28 cellular contexts compared by ENCODE assay signal in the genomic region with DNA sequence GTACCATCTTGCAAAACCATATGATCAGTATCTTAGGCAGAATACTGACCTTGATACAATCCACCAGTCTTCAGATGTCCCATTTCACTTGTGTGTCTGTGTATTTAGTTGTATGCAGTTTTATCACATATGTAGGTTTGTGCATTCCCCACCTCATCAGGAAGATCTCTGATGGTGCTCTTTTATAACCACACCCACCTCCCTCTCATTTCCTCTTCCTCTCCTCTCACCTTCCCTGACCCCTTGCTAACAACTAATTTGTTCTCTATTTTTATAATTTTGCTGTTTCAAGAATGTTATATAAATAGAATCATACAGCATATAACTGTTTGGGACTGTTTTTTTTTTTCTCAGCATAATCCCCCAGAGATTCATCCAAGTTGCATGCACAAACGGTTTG. TPM values are rescaled to one million over a fixed set of nuclear protein-coding genes. Genes with fewer than 3 reads are reported as not detected.
"Had no signal": no experiment of that assay in that cellular context is flagged by ENCODE, and none has a peak within 500 bp of the region (broad histone marks: within the 10 kb centered on the region; RNA-seq: fewer than 3 reads in every experiment).

No MANE protein-coding gene starts in this region.

- H3K36me3 ChIP-seq: breast epithelium, SJSA1 had no signal

- ATAC-seq: activated CD4-positive, CD25-positive, alpha-beta regulatory T cell treated with anti-CD3 and anti-CD28 coated beads, Interleukin-2, amount 50 U/mL, for 24 hours; activated CD8-positive, alpha-beta T cell treated with anti-CD3 and anti-CD28 coated beads, Interleukin-2, amount 10 ng/mL, durations not matched to agents 7 days and 5 days; PC-3; SK-N-SH treated with all-trans-retinoic acid at 6 μM for 48 hours; T-helper 17 cell had no signal

- H3K4me3 Mint-ChIP-seq: activated CD8-positive, alpha-beta T cell treated with anti-CD3 and anti-CD28 coated beads, Interleukin-2, amount 10 ng/mL, durations not matched to agents 7 days and 5 days; activated naive CD8-positive, alpha-beta T cell treated with anti-CD3 and anti-CD28 coated beads, Interleukin-2, amount 10 ng/mL, durations not matched to agents 7 days and 5 days; T-helper 17 cell had no signal

- H3K4me1 ChIP-seq: breast epithelium, SJSA1 had no signal

- H3K27me3 Mint-ChIP-seq: T-helper 17 cell had no signal

- H3K9me3 ChIP-seq: breast epithelium, SJSA1 had no signal

- H3K4me1 Mint-ChIP-seq: T-helper 17 cell had no signal

- H3K27me3 ChIP-seq: breast epithelium, SJSA1 had no signal

- H3K27ac Mint-ChIP-seq: activated CD8-positive, alpha-beta T cell treated with anti-CD3 and anti-CD28 coated beads, Interleukin-2, amount 10 ng/mL, durations not matched to agents 7 days and 5 days; activated naive CD8-positive, alpha-beta T cell treated with anti-CD3 and anti-CD28 coated beads, Interleukin-2, amount 10 ng/mL, durations not matched to agents 7 days and 5 days; T-helper 17 cell had no signal

- H3K9me3 Mint-ChIP-seq: activated naive CD8-positive, alpha-beta T cell treated with anti-CD3 and anti-CD28 coated beads, Interleukin-2, amount 10 ng/mL, durations not matched to agents 7 days and 5 days had no signal

- H3K36me3 Mint-ChIP-seq: activated naive CD8-positive, alpha-beta T cell treated with anti-CD3 and anti-CD28 coated beads, Interleukin-2, amount 10 ng/mL, durations not matched to agents 7 days and 5 days had no signal

- DNase-seq: activated CD4-positive, alpha-beta T cell treated with anti-CD3 and anti-CD28 coated beads for 48 hours; activated CD4-positive, alpha-beta T cell treated with anti-CD3 and anti-CD28 coated beads, Interleukin-2, amount 50 U/mL, for 4 hours; activated CD8-positive, alpha-beta memory T cell treated with anti-CD3 and anti-CD28 coated beads, Interleukin-2, amount 50 U/mL, for 48 hours; activated CD8-positive, alpha-beta T cell treated with anti-CD3 and anti-CD28 coated beads, Interleukin-2, amount 10 ng/mL, durations not matched to agents 7 days and 5 days; activated naive CD4-positive, alpha-beta T cell treated with anti-CD3 and anti-CD28 coated beads, Interleukin-2, amount 50 U/mL, for 16 hours; activated naive CD8-positive, alpha-beta T cell treated with anti-CD3 and anti-CD28 coated beads, Interleukin-2, amount 10 ng/mL, durations not matched to agents 7 days and 5 days; activated T-cell treated with anti-CD3 and anti-CD28 coated beads, Interleukin-2, amount 50 U/mL, for 1 hour; aorta; caudate nucleus; Karpas-422; NCI-H1048; NCI-H146; NCI-H187 treated with DMSO at 0.1 percent for 48 hours; NCI-H2081 treated with DMSO at 0.1 percent for 48 hours; NCI-H2171; NCI-H226; NCI-H510A; NCI-H526 treated with DMSO at 0.1 percent for 48 hours; NCI-H82; PC-3; SHP77; T-helper 17 cell; T-helper 9 cell had no signal

- H3K27ac ChIP-seq: breast epithelium, SJSA1 had no signal

- H3K4me3 ChIP-seq: breast epithelium, SJSA1 had no signal

RNA-seq across cellular contexts. Expression of a gene that starts 52.0 kb away (rescaled TPM):
- total RNA-seq: activated CD8-positive, alpha-beta T cell treated with anti-CD3 and anti-CD28 coated beads, Interleukin-2, amount 10 ng/mL, durations not matched to agents 7 days and 5 days; activated naive CD8-positive, alpha-beta T cell treated with anti-CD3 and anti-CD28 coated beads, Interleukin-2, amount 10 ng/mL, durations not matched to agents 7 days and 5 days; aorta; breast epithelium; cerebellum; PC-3; SJSA1; T-helper 17 cell had no signal
- polyA plus RNA-seq: aorta had no signal
